In the genomic region with DNA sequence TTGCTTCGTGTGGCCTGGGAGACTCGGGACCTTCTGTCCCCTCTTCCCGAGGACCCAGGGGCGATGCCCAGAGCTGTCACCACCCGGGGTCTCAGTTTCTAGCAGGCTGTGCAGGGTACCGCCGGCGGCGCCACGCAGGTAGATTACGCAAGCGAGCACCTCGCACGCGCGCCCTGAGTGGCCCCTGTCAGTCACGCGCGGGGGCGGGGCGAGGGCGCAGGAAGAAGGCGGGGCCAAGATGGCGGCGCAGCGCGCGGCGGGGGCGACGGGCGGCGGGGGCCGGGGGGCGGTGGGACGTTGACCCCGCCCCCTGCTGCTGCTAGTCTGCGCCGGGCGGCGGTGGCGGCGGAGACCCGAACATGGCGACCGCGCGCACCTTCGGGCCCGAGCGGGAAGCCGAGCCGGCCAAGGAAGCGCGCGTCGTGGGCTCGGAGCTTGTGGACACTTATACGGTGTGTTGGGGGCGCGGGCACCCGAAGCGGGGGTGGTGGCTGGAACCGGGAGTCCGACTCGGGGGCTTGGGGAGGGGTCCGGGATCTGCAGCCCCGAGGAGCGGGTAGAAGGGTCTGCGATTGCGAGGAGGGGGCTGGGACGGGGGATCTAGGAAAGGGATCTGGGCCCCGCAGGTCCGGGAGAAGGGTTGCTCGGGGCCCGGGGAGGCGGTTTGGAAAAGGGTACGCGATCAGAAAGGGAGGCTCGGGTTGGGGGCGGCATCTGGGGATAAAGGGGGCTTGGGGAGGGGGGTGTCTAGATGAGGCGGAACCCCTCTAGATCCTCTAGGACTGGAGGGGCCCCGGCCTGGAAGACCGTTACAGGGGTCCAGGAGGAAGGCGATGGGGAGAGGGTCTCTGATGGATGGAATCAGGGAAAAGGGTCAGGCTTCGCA, we compare ENCODE assay signal across 8 cellular contexts. TPM values are rescaled to one million over a fixed set of nuclear protein-coding genes. Genes with fewer than 3 reads are reported as not detected.
DNase-seq lines count a peak whose midpoint lies in the region; ATAC-seq, FAIRE-seq and TF ChIP-seq lines count a peak whose summit lies in the region.

A gene (plus strand): TSS at position 322 of the 886 bp plus-strand sequence. CDS start 38 bp downstream, at position 360.

- TF ChIP-seq CTCF in WTC11 (IDR thresholded peaks at IDR 0.05) (no peak), bronchial epithelial cell (IDR thresholded peaks at IDR 0.05; ENCODE audit: insufficient read depth, low read length, severe bottlenecking) (no peak)

- peaks cover 10% of the 10 kb centered on the region for H3K36me3 ChIP-seq in bronchial epithelial cell (ENCODE audit: control insufficient read depth, insufficient read depth, low read length)

- no peaks in the 10 kb centered on the region; the same call in 1 of the 2 replicates for H3K27me3 Mint-ChIP-seq in WTC11 (ENCODE audit: low read depth)

- H3K27me3 ChIP-seq in bronchial epithelial cell (ENCODE audit: control insufficient read depth, insufficient read depth, low read length), result no peaks in the 10 kb centered on the region

- peak within 1 kb of the TSS; percentile 76 for H3K4me3 ChIP-seq in bronchial epithelial cell (ENCODE audit: low read depth, low read length)

- H3K36me3 Mint-ChIP-seq in WTC11, result peaks cover 31% of the 10 kb centered on the region

- peak within 1 kb of the TSS; percentile 98 for H3K4me3 Mint-ChIP-seq in WTC11

- POLR2A ChIA-PET in WTC11 (lab: Charles Lee), result no interaction called here

- ATAC-seq in HG02870 (IDR thresholded peaks at IDR 0.05; ENCODE audit: unreplicated experiment) (peak; percentile 69), WTC11 (peak; percentile 56)

- peaks cover 28% of the 10 kb centered on the region for H3K4me1 Mint-ChIP-seq in WTC11

- H3K27ac Mint-ChIP-seq in WTC11, result peak within 1 kb of the TSS; percentile 90

- H3K9me3 Mint-ChIP-seq in WTC11, result no peaks in the 10 kb centered on the region

- FAIRE-seq in bronchial epithelial cell (lab: Jason Lieb, UNC), result no peak

- CTCF ChIA-PET in WTC11 (lab: Charles Lee), result interaction anchor here (1.4 kb wide), 1 partner anchor 70 kb away, joined by 6 read pairs; no protein-coding TSS in a partner anchor

- peak; percentile 47 to 81 for DNase-seq in NCI-H187 (lab: John Stamatoyannopoulos, UW)
- no peak for DNase-seq in NCI-H187 treated with DMSO at 0.1 percent for 48 hours (lab: John Stamatoyannopoulos, UW)
- peak; percentile 31 for DNase-seq in NCI-H2196 treated with DMSO at 0.1 percent for 48 hours (lab: John Stamatoyannopoulos, UW; ENCODE audit: unreplicated experiment)
- DNase-seq in WTC11 (ENCODE audit: low spot score), result peak; percentile 85
- peak; percentile 38 for DNase-seq in bronchial epithelial cell (ENCODE audit: low read depth)
- peak; percentile 71 for DNase-seq in iris pigment epithelial cell (ENCODE audit: low read depth)
- peak; percentile 99 for DNase-seq in stimulated activated CD4-positive, alpha-beta T cell treated with anti-CD3 and anti-CD28 coated beads, Interleukin-12 subunit alpha, Interleukin-12 subunit beta, amount 100 ng/mL, for 4 hours

TF ChIP-seq in WTC11, 78 proteins besides CTCF, POLR2A, EP300 and RAD21 (continues in another document):
- no peak for TF ChIP-seq ZNF396 (CRISPR knock-in tag; IDR thresholded peaks at IDR 0.05; ENCODE audit: borderline replicate concordance)
- TF ChIP-seq, protein P1, sequence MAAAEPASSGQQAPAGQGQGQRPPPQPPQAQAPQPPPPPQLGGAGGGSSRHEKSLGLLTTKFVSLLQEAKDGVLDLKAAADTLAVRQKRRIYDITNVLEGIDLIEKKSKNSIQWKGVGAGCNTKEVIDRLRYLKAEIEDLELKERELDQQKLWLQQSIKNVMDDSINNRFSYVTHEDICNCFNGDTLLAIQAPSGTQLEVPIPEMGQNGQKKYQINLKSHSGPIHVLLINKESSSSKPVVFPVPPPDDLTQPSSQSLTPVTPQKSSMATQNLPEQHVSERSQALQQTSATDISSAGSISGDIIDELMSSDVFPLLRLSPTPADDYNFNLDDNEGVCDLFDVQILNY (CRISPR knock-in tag; IDR thresholded peaks at IDR 0.05), result peak; percentile 88
- TF ChIP-seq, protein P2, sequence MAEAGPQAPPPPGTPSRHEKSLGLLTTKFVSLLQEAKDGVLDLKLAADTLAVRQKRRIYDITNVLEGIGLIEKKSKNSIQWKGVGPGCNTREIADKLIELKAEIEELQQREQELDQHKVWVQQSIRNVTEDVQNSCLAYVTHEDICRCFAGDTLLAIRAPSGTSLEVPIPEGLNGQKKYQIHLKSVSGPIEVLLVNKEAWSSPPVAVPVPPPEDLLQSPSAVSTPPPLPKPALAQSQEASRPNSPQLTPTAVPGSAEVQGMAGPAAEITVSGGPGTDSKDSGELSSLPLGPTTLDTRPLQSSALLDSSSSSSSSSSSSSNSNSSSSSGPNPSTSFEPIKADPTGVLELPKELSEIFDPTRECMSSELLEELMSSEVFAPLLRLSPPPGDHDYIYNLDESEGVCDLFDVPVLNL (CRISPR knock-in tag; IDR thresholded peaks at IDR 0.05; ENCODE audit: borderline replicate concordance, low read depth), result no peak
- TF ChIP-seq, protein P3, sequence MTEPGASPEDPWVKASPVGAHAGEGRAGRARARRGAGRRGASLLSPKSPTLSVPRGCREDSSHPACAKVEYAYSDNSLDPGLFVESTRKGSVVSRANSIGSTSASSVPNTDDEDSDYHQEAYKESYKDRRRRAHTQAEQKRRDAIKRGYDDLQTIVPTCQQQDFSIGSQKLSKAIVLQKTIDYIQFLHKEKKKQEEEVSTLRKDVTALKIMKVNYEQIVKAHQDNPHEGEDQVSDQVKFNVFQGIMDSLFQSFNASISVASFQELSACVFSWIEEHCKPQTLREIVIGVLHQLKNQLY (CRISPR knock-in tag; IDR thresholded peaks at IDR 0.05), result no peak
- TF ChIP-seq, protein P4, sequence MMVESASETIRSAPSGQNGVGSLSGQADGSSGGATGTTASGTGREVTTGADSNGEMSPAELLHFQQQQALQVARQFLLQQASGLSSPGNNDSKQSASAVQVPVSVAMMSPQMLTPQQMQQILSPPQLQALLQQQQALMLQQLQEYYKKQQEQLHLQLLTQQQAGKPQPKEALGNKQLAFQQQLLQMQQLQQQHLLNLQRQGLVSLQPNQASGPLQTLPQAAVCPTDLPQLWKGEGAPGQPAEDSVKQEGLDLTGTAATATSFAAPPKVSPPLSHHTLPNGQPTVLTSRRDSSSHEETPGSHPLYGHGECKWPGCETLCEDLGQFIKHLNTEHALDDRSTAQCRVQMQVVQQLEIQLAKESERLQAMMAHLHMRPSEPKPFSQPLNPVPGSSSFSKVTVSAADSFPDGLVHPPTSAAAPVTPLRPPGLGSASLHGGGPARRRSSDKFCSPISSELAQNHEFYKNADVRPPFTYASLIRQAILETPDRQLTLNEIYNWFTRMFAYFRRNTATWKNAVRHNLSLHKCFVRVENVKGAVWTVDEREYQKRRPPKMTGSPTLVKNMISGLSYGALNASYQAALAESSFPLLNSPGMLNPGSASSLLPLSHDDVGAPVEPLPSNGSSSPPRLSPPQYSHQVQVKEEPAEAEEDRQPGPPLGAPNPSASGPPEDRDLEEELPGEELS (CRISPR knock-in tag; IDR thresholded peaks at IDR 0.05), result 0 out of 2 replicates have a peak, but pooled peaks have one; percentile 31
- TF ChIP-seq, protein P5, sequence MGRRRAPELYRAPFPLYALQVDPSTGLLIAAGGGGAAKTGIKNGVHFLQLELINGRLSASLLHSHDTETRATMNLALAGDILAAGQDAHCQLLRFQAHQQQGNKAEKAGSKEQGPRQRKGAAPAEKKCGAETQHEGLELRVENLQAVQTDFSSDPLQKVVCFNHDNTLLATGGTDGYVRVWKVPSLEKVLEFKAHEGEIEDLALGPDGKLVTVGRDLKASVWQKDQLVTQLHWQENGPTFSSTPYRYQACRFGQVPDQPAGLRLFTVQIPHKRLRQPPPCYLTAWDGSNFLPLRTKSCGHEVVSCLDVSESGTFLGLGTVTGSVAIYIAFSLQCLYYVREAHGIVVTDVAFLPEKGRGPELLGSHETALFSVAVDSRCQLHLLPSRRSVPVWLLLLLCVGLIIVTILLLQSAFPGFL (CRISPR knock-in tag; IDR thresholded peaks at IDR 0.05; ENCODE audit: borderline replicate concordance), result no peak
- no peak for TF ChIP-seq ZBTB21 (CRISPR knock-in tag; IDR thresholded peaks at IDR 0.05; ENCODE audit: borderline replicate concordance)
- TF ChIP-seq SOX15 (CRISPR knock-in tag; IDR thresholded peaks at IDR 0.05), result no peak
- TF ChIP-seq GRHL2 (CRISPR knock-in tag; IDR thresholded peaks at IDR 0.05; ENCODE audit: insufficient replicate concordance, severe bottlenecking), result no peak
- TF ChIP-seq, protein P6, sequence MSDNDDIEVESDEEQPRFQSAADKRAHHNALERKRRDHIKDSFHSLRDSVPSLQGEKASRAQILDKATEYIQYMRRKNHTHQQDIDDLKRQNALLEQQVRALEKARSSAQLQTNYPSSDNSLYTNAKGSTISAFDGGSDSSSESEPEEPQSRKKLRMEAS (CRISPR knock-in tag; IDR thresholded peaks at IDR 0.05), result peak; percentile 79
- TF ChIP-seq, protein P7, sequence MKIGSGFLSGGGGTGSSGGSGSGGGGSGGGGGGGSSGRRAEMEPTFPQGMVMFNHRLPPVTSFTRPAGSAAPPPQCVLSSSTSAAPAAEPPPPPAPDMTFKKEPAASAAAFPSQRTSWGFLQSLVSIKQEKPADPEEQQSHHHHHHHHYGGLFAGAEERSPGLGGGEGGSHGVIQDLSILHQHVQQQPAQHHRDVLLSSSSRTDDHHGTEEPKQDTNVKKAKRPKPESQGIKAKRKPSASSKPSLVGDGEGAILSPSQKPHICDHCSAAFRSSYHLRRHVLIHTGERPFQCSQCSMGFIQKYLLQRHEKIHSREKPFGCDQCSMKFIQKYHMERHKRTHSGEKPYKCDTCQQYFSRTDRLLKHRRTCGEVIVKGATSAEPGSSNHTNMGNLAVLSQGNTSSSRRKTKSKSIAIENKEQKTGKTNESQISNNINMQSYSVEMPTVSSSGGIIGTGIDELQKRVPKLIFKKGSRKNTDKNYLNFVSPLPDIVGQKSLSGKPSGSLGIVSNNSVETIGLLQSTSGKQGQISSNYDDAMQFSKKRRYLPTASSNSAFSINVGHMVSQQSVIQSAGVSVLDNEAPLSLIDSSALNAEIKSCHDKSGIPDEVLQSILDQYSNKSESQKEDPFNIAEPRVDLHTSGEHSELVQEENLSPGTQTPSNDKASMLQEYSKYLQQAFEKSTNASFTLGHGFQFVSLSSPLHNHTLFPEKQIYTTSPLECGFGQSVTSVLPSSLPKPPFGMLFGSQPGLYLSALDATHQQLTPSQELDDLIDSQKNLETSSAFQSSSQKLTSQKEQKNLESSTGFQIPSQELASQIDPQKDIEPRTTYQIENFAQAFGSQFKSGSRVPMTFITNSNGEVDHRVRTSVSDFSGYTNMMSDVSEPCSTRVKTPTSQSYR (CRISPR knock-in tag; IDR thresholded peaks at IDR 0.05), result no peak
- TF ChIP-seq NFYB (CRISPR knock-in tag; conservative IDR thresholded peaks at IDR 0.05; ENCODE audit: low read depth), result no peak
- TF ChIP-seq TCF7 (CRISPR knock-in tag; IDR thresholded peaks at IDR 0.05; ENCODE audit: low read depth), result no peak
- no peak for TF ChIP-seq JAZF1 (CRISPR knock-in tag; IDR thresholded peaks at IDR 0.05)

RNA-seq across cellular contexts. Expression of the gene that starts here (rescaled TPM):
- total RNA-seq in WTC11 (2021) (83.7 to 86.3 TPM (median 85.0 TPM) in 3 replicates), bronchial epithelial cell (30.5 and 42.9 TPM in 2 replicates)
